ENCODE assay signal across 1 cellular context in the genomic region with DNA sequence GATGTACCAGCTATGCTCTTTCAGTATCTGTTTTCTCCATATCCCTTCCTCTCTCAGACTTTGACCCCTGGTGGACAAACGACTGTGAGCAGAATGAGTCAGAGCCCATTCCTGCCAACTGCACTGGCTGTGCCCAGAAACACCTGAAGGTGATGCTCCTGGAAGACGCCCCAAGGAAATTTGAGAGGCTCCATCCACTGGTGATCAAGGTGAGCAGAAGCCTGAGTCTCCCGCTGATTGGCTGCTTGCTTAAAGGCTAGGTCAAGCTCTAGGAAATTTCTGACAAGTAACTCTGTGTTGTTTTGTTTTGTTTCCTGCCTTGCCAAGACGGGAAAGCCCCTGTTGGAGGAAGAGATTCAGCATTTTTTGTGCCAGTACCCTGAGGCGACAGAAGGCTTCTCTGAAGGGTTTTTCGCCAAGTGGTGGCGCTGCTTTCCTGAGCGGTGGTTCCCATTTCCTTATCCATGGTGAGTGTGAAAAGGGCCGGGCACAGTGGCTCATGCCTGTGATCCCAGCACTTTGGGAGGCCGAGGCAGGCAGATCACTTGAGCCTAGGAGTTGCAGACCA.
TF ChIP-seq lines count a peak whose summit lies in the region.

No MANE protein-coding gene starts in this region.

TF ChIP-seq in K562, 482 proteins besides CTCF, POLR2A, EP300 and RAD21:
- TF ChIP-seq PREB (CRISPR knock-in tag; IDR thresholded peaks at IDR 0.05) (0 out of 2 replicates have a peak, but pooled peaks have one; percentile 31), ZBTB33 (CRISPR knock-in tag; IDR thresholded peaks at IDR 0.05) (peak; percentile 53; the same call in 1 of the 2 replicates), STAG1 (CRISPR knock-in tag; IDR thresholded peaks at IDR 0.05; ENCODE audit: borderline replicate concordance) (0 out of 2 replicates have a peak, but pooled peaks have one; percentile 23), BCOR (IDR thresholded peaks at IDR 0.05) (no peak), CBFA2T3 (IDR thresholded peaks at IDR 0.05) (no peak), TARDBP (IDR thresholded peaks at IDR 0.05) (no peak), HMG20B (CRISPR knock-in tag; IDR thresholded peaks at IDR 0.05) (no peak)
